In genomic region chr19:2237869-2238153, GRCh38 we compare ENCODE assay signal across 10 cellular contexts. TPM values are rescaled to one million over a fixed set of nuclear protein-coding genes. Genes with fewer than 3 reads are reported as not detected.
DNase-seq lines count a peak whose midpoint lies in the region; ATAC-seq lines count a peak whose summit lies in the region.
"Had no signal": no experiment of that assay in that cellular context is flagged by ENCODE, and none has a peak within 500 bp of the region (broad histone marks: within the 10 kb centered on the region; RNA-seq: fewer than 3 reads in every experiment).

No MANE protein-coding gene starts in this region.

- H3K27me3 ChIP-seq in stomach smooth muscle (ENCODE audit: control insufficient read depth in 1 of 2, insufficient read depth in 2 of 2, low read length in 2 of 2) = no peaks in the 10 kb centered on the region

- H3K9me3 ChIP-seq in stomach smooth muscle (ENCODE audit: control insufficient read depth in 2 of 2, low read length in 2 of 2) = no peaks in the 10 kb centered on the region

- H3K4me3 ChIP-seq in stomach smooth muscle (ENCODE audit: low read length in 2 of 2) = peak overlapping the region; percentile 53 to 84

- H3K9me3 Mint-ChIP-seq in T-helper 2 cell treated with Interferon-gamma antibody and Interleukin-4, amounts not matched to agents 5 μg/mL and 100 μg/mL, for 36 hours = no peaks in the 10 kb centered on the region
- no peaks in the 10 kb centered on the region for H3K9me3 Mint-ChIP-seq in activated T-helper 1 cell treated with anti-CD3 and anti-CD28 coated beads, Interleukin-12 subunit alpha, Interleukin-12 subunit beta, Interleukin-2, Interleukin-4 antibody, amounts not matched to agents 30 ng/mL and 10 ng/mL and 1 ng/mL, durations not matched to agents 14 hours and 24 hours and 36 hours
- peaks cover 0 to 2% (median 0%) of the 10 kb centered on the region in 6 donors for H3K9me3 Mint-ChIP-seq in immature natural killer cell

- peaks cover 45% of the 10 kb centered on the region for H3K4me1 Mint-ChIP-seq in T-helper 2 cell treated with Interferon-gamma antibody and Interleukin-4, amounts not matched to agents 5 μg/mL and 100 μg/mL, for 36 hours (ENCODE audit: low read depth)
- H3K4me1 Mint-ChIP-seq in activated T-helper 1 cell treated with anti-CD3 and anti-CD28 coated beads, Interleukin-12 subunit alpha, Interleukin-12 subunit beta, Interleukin-2, Interleukin-4 antibody, amounts not matched to agents 30 ng/mL and 10 ng/mL and 1 ng/mL, durations not matched to agents 14 hours and 24 hours and 36 hours (ENCODE audit: low read depth) = peaks cover 63% of the 10 kb centered on the region
- H3K4me1 Mint-ChIP-seq in immature natural killer cell = peaks cover 72 to 76% of the 10 kb centered on the region in 2 donors

- peak overlapping the region; percentile 86 for H3K4me3 Mint-ChIP-seq in T-helper 2 cell treated with Interferon-gamma antibody and Interleukin-4, amounts not matched to agents 5 μg/mL and 100 μg/mL, for 36 hours
- H3K4me3 Mint-ChIP-seq in activated T-helper 1 cell treated with anti-CD3 and anti-CD28 coated beads, Interleukin-12 subunit alpha, Interleukin-12 subunit beta, Interleukin-2, Interleukin-4 antibody, amounts not matched to agents 30 ng/mL and 10 ng/mL and 1 ng/mL, durations not matched to agents 14 hours and 24 hours and 36 hours = peak overlapping the region; percentile 96
- peak overlapping the region; percentile 90 to 99 (median 97) for H3K4me3 Mint-ChIP-seq in immature natural killer cell

- no peak overlapping the region for H3K9ac ChIP-seq in stomach smooth muscle (ENCODE audit: low read length in 2 of 2)

- H3K27ac Mint-ChIP-seq in T-helper 2 cell treated with Interferon-gamma antibody and Interleukin-4, amounts not matched to agents 5 μg/mL and 100 μg/mL, for 36 hours = peak overlapping the region; percentile 91
- peak overlapping the region; percentile 92 for H3K27ac Mint-ChIP-seq in activated T-helper 1 cell treated with anti-CD3 and anti-CD28 coated beads, Interleukin-12 subunit alpha, Interleukin-12 subunit beta, Interleukin-2, Interleukin-4 antibody, amounts not matched to agents 30 ng/mL and 10 ng/mL and 1 ng/mL, durations not matched to agents 14 hours and 24 hours and 36 hours
- peak overlapping the region; percentile 87 to 99 (median 96) for H3K27ac Mint-ChIP-seq in immature natural killer cell

- H3K36me3 Mint-ChIP-seq in T-helper 2 cell treated with Interferon-gamma antibody and Interleukin-4, amounts not matched to agents 5 μg/mL and 100 μg/mL, for 36 hours (ENCODE audit: low read depth) = peaks cover 56% of the 10 kb centered on the region
- H3K36me3 Mint-ChIP-seq in activated T-helper 1 cell treated with anti-CD3 and anti-CD28 coated beads, Interleukin-12 subunit alpha, Interleukin-12 subunit beta, Interleukin-2, Interleukin-4 antibody, amounts not matched to agents 30 ng/mL and 10 ng/mL and 1 ng/mL, durations not matched to agents 14 hours and 24 hours and 36 hours (ENCODE audit: low read depth) = peaks cover 44% of the 10 kb centered on the region
- H3K36me3 Mint-ChIP-seq in immature natural killer cell = peaks cover 0 to 4% (median 3%) of the 10 kb centered on the region in 3 donors

- ATAC-seq in GM18870 (IDR thresholded peaks at IDR 0.05; ENCODE audit: unreplicated experiment) = no peak

- no peak overlapping the region for H3K27ac ChIP-seq in stomach smooth muscle (ENCODE audit: low read length)

- H3K36me3 ChIP-seq in stomach smooth muscle (ENCODE audit: control insufficient read depth in 2 of 2, insufficient read depth in 2 of 2, low read length in 2 of 2) = peaks cover 0 to 13% of the 10 kb centered on the region in 2 donors

- intact Hi-C loops in activated T-helper 1 cell treated with anti-CD3 and anti-CD28 coated beads, Interleukin-12 subunit alpha, Interleukin-12 subunit beta, Interleukin-2, Interleukin-4 antibody, amounts not matched to agents 30 ng/mL and 10 ng/mL and 1 ng/mL, durations not matched to agents 14 hours and 24 hours and 36 hours (cut with micrococcal nuclease) = loop anchor here (2.0 kb wide), 1 partner anchor 89 kb away; no protein-coding TSS in a partner anchor

- H3K4me1 ChIP-seq in stomach smooth muscle (ENCODE audit: control insufficient read depth, insufficient read depth, low read length) = peaks cover 64% of the 10 kb centered on the region

- DNase-seq in T-helper 2 cell treated with Interferon-gamma antibody and Interleukin-4, amounts not matched to agents 5 μg/mL and 100 μg/mL, for 36 hours (ENCODE audit: low spot score) = no peak
- no peak for DNase-seq in T-helper 2 cell
- DNase-seq in activated T-helper 1 cell treated with anti-CD3 and anti-CD28 coated beads, Interleukin-12 subunit alpha, Interleukin-12 subunit beta, Interleukin-2, Interleukin-4 antibody, amounts not matched to agents 30 ng/mL and 10 ng/mL and 1 ng/mL, durations not matched to agents 14 hours and 24 hours and 36 hours (ENCODE audit: low spot score) = no peak
- no peak for DNase-seq in immature natural killer cell
- DNase-seq in RPMI8226 = no peak
- DNase-seq in NCI-H524 treated with DMSO at 0.1 percent for 48 hours (lab: John Stamatoyannopoulos, UW) = no peak
- DNase-seq: ACHN, NCI-H774 had no signal

- no peaks in the 10 kb centered on the region for H3K27me3 Mint-ChIP-seq in T-helper 2 cell treated with Interferon-gamma antibody and Interleukin-4, amounts not matched to agents 5 μg/mL and 100 μg/mL, for 36 hours (ENCODE audit: low read depth)
- peaks cover 4% of the 10 kb centered on the region for H3K27me3 Mint-ChIP-seq in activated T-helper 1 cell treated with anti-CD3 and anti-CD28 coated beads, Interleukin-12 subunit alpha, Interleukin-12 subunit beta, Interleukin-2, Interleukin-4 antibody, amounts not matched to agents 30 ng/mL and 10 ng/mL and 1 ng/mL, durations not matched to agents 14 hours and 24 hours and 36 hours (ENCODE audit: insufficient read depth)
- peaks cover 12 to 19% (median 13%) of the 10 kb centered on the region in 3 donors for H3K27me3 Mint-ChIP-seq in immature natural killer cell (ENCODE audit: low read depth in 3 of 3)

RNA-seq across cellular contexts. Expression of gene SF3A2, which starts 1.2 kb away (rescaled TPM):
- total RNA-seq in activated T-helper 1 cell treated with anti-CD3 and anti-CD28 coated beads, Interleukin-12 subunit alpha, Interleukin-12 subunit beta, Interleukin-2, Interleukin-4 antibody, amounts not matched to agents 30 ng/mL and 10 ng/mL and 1 ng/mL, durations not matched to agents 14 hours and 24 hours and 36 hours = 153 and 169 TPM in 2 replicates
- polyA plus RNA-seq in immature natural killer cell = 10 to 100 TPM in 2 of 3 donors, 1 to 10 TPM in 1; 6.2 to 40.9 (median 11.1) TPM

RNA-seq across cellular contexts. Expression of gene PLEKHJ1, which starts 1.7 kb away (rescaled TPM):
- 67.5 and 68.2 TPM in 2 replicates for total RNA-seq in activated T-helper 1 cell treated with anti-CD3 and anti-CD28 coated beads, Interleukin-12 subunit alpha, Interleukin-12 subunit beta, Interleukin-2, Interleukin-4 antibody, amounts not matched to agents 30 ng/mL and 10 ng/mL and 1 ng/mL, durations not matched to agents 14 hours and 24 hours and 36 hours
- polyA plus RNA-seq in immature natural killer cell = 100 to 1,000 TPM; 115 to 148 (median 117) TPM

RNA-seq across cellular contexts. Expression of gene AMH, which starts 11.3 kb away (rescaled TPM):
- 2.2 and 4.5 TPM in 2 replicates for total RNA-seq in activated T-helper 1 cell treated with anti-CD3 and anti-CD28 coated beads, Interleukin-12 subunit alpha, Interleukin-12 subunit beta, Interleukin-2, Interleukin-4 antibody, amounts not matched to agents 30 ng/mL and 10 ng/mL and 1 ng/mL, durations not matched to agents 14 hours and 24 hours and 36 hours
- not detected for polyA plus RNA-seq in immature natural killer cell

RNA-seq across cellular contexts. Expression of gene JSRP1, which starts 18.4 kb away (rescaled TPM):
- 0.34 TPM in 1 of 2 replicates, not detected in the other for total RNA-seq in activated T-helper 1 cell treated with anti-CD3 and anti-CD28 coated beads, Interleukin-12 subunit alpha, Interleukin-12 subunit beta, Interleukin-2, Interleukin-4 antibody, amounts not matched to agents 30 ng/mL and 10 ng/mL and 1 ng/mL, durations not matched to agents 14 hours and 24 hours and 36 hours
- under 1 TPM in 1 of 3 donors, not detected in 2; 0.94 TPM for polyA plus RNA-seq in immature natural killer cell

RNA-seq across cellular contexts. Expression of gene PEAK3, which starts 44.2 kb away (rescaled TPM):
- total RNA-seq in activated T-helper 1 cell treated with anti-CD3 and anti-CD28 coated beads, Interleukin-12 subunit alpha, Interleukin-12 subunit beta, Interleukin-2, Interleukin-4 antibody, amounts not matched to agents 30 ng/mL and 10 ng/mL and 1 ng/mL, durations not matched to agents 14 hours and 24 hours and 36 hours = 0.07 and 0.16 TPM in 2 replicates
- polyA plus RNA-seq in immature natural killer cell = 10 to 100 TPM in 1 of 3 donors, 1 to 10 TPM in 1, under 1 TPM in 1; 0.96 to 10.8 (median 2.5) TPM
